Comparison of ENCODE assay signal across 24 cellular contexts in genomic region chr15:40981186-40981585, GRCh38. TPM values are rescaled to one million over a fixed set of nuclear protein-coding genes. Genes with fewer than 3 reads are reported as not detected.
"Had no signal": no experiment of that assay in that cellular context is flagged by ENCODE, and none has a peak within 500 bp of the region (broad histone marks: within the 10 kb centered on the region; RNA-seq: fewer than 3 reads in every experiment).

No MANE protein-coding gene starts in this region.

- H3K27ac Mint-ChIP-seq: activated B cell treated with CpG ODN at 0.5 μM for 24 hours, neural progenitor cell had no signal

- DNase-seq: activated B cell treated with CpG ODN at 0.5 μM for 24 hours; activated CD4-positive, alpha-beta T cell treated with anti-CD3 and anti-CD28 coated beads for 36 hours; activated CD4-positive, alpha-beta T cell treated with anti-CD3 and anti-CD28 coated beads, Interleukin-2, amount 50 U/mL, for 48 hours; activated T-cell treated with anti-CD3 and anti-CD28 coated beads for 4 hours; body of pancreas; effector CD8-positive, alpha-beta T cell; glutamatergic neuron; hippocampal formation; kidney glomerular epithelial cell; left lung; mammary epithelial cell; naive thymus-derived CD8-positive, alpha-beta T cell; small intestine; stimulated activated CD4-positive, alpha-beta T cell treated with anti-CD3 and anti-CD28 coated beads, Interleukin-2, amount 100 ng/mL, for 48 hours; stimulated activated naive CD4-positive, alpha-beta T cell treated with Interleukin-2 at 50 U/mL for 16 hours; substantia nigra; T1000; thyroid gland had no signal

- H3K4me1 ChIP-seq: body of pancreas, neural progenitor cell, thyroid gland had no signal

- H3K4me3 Mint-ChIP-seq: activated B cell treated with CpG ODN at 0.5 μM for 24 hours; activated CD4-positive, alpha-beta T cell treated with anti-CD3 and anti-CD28 coated beads for 36 hours; mesothelial cell of epicardium; naive thymus-derived CD8-positive, alpha-beta T cell; neural progenitor cell had no signal

- H3K9me3 Mint-ChIP-seq: activated B cell treated with CpG ODN at 0.5 μM for 24 hours, mesothelial cell of epicardium, neural progenitor cell had no signal

- H3K36me3 ChIP-seq: neural progenitor cell had no signal

- H3K27me3 Mint-ChIP-seq: activated B cell treated with CpG ODN at 0.5 μM for 24 hours; activated CD4-positive, alpha-beta T cell treated with anti-CD3 and anti-CD28 coated beads for 36 hours; naive thymus-derived CD8-positive, alpha-beta T cell had no signal

- H3K4me3 ChIP-seq: body of pancreas, left lung, neural progenitor cell, thyroid gland had no signal

- H3K9ac ChIP-seq: neural progenitor cell had no signal

- H3K27ac ChIP-seq: body of pancreas, neural progenitor cell, thyroid gland had no signal

- H3K4me1 Mint-ChIP-seq: activated B cell treated with CpG ODN at 0.5 μM for 24 hours; activated CD4-positive, alpha-beta T cell treated with anti-CD3 and anti-CD28 coated beads for 36 hours; mesothelial cell of epicardium; naive thymus-derived CD8-positive, alpha-beta T cell; neural progenitor cell had no signal

- H2AFZ ChIP-seq: neural progenitor cell had no signal

- H3K4me2 ChIP-seq: neural progenitor cell had no signal

- H3K27me3 ChIP-seq: body of pancreas, left lung, neural progenitor cell, thyroid gland had no signal

- H3K9me3 ChIP-seq: body of pancreas, left lung, thyroid gland had no signal

- ATAC-seq: activated CD4-positive, alpha-beta T cell treated with anti-CD3 and anti-CD28 coated beads for 36 hours; body of pancreas; esophagus mucosa; left lung; naive thymus-derived CD8-positive, alpha-beta T cell; sciatic nerve had no signal

RNA-seq across cellular contexts. Expression of gene CHAC1, which starts 27.9 kb away (rescaled TPM):
- polyA plus RNA-seq: naive thymus-derived CD8-positive, alpha-beta T cell had no signal

RNA-seq across cellular contexts. Expression of gene DLL4, which starts 52.0 kb away (rescaled TPM):
- total RNA-seq: activated B cell treated with CpG ODN at 0.5 μM for 24 hours; osteoblast; T-helper 1 cell treated with Interleukin-12 subunit alpha and Interleukin-12 subunit beta and Interleukin-4 antibody, amounts not matched to agents 30 ng/mL and 1 ng/mL, for 36 hours had no signal
- polyA plus RNA-seq: mammary epithelial cell; naive thymus-derived CD8-positive, alpha-beta T cell had no signal
